ENCODE assay signal across 8 cellular contexts in the genomic region with DNA sequence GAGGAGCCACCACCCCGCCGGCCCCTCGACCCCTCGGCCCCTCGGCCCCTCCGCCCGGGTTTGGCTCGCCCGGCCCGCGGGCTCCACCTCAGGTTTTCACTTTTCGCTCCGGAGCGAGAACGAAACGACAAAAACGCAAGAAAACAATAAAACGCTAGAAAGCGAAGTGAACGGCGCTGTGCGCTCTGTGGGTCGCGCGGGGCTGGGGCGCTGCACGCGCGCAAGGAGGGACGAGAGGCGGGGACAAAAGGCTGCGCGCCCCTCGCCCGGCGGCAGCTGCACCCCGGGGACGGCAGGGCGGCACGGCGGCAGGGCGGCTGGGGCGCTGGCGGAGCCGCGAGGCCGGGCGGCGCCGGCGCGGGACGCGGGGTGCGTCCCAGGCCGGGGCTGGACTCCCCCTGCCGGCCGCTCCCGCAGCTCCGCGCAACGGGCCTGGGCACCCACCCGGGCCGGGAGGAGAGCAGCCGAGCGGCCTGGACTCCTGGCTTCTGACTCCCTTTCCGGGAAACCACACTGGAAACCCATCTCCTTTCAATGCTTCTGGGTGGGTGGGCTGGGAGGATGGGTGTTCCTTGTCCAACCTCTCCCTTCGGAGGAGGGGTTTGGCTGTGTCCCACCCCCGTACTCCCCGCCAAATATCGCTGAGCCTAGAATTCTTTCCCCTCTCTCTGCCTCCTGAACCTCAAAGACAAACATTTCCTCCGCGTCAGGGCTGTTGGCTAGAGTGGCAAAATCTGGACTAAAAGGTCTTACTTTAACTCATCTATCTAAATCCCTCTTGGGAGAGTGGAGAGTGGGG. TPM values are rescaled to one million over a fixed set of nuclear protein-coding genes. Genes with fewer than 3 reads are reported as not detected.
DNase-seq lines count a peak whose midpoint lies in the region; ATAC-seq and TF ChIP-seq lines count a peak whose summit lies in the region.

No MANE protein-coding gene starts in this region.

- TF ChIP-seq POLR2A in HCT116 (IDR thresholded peaks at IDR 0.05; ENCODE audit: borderline replicate concordance, extremely low read depth, insufficient read depth, insufficient read length): no peak

- H3K9me3 ChIP-seq in HCT116 (ENCODE audit: control insufficient read depth in 1 of 2, insufficient read depth in 1 of 2, low read depth in 1 of 2, low read length in 2 of 2) (no peaks in the 10 kb centered on the region), SK-N-SH (no peaks in the 10 kb centered on the region)

- WGBS in SK-N-SH (ENCODE audit: low lambda C conversion rate): 74% methylated on average over 59 of the region's 73 CpGs

- H3K4me3 ChIP-seq in HCT116 (replicated peaks in 1 of 2; ENCODE audit: low read depth in 1 of 2, low read length in 2 of 2): peak overlapping the region; percentile 52 to 68
- no peak overlapping the region for H3K4me3 ChIP-seq in SK-N-SH (ENCODE audit: low read depth in 2 of 2, low read length in 1 of 2)

- intact Hi-C loops in HCT116 (cut with micrococcal nuclease) (loop anchor here (1.0 to 5.0 kb wide), 3 partner anchors 407 to 658 kb away; partner anchors contain the start of gene MED13), left colon (cut with DNase I, micrococcal nuclease) (loop anchor here (10.0 kb wide), 2 partner anchors 145 to 425 kb away; no protein-coding TSS in a partner anchor)

- H3K9ac ChIP-seq in HCT116 (ENCODE audit: low read length) (peak overlapping the region; percentile 77), SK-N-SH (no peak overlapping the region)

- H3K9me2 ChIP-seq in HCT116 (ENCODE audit: insufficient read depth): no peaks in the 10 kb centered on the region
- H3K9me2 ChIP-seq in SK-N-SH: no peaks in the 10 kb centered on the region

- RAD21 ChIA-PET in HCT116 (lab: Charles Lee; ENCODE audit: low non-redundant PET in 1 of 2, low total read pairs in 2 of 2, uncharacterized antibody in 2 of 2, unreplicated experiment in 2 of 2): interaction anchor here (0.6 to 1.3 kb wide), 6 partner anchors 145 to 689 kb away, joined by 3 to 4 read pairs (median 4); no protein-coding TSS in a partner anchor

- peak; percentile 83 for DNase-seq in DMS53 (lab: John Stamatoyannopoulos, UW)
- peak; percentile 36 for DNase-seq in HCT116 (ENCODE audit: low read depth, low spot score)
- peak; percentile 73 for DNase-seq in SK-N-SH
- DNase-seq in central memory CD8-positive, alpha-beta T cell (ENCODE audit: low spot score in 2 of 2): no peak
- peak; percentile 24 to 62 for DNase-seq in left colon
- DNase-seq in DMS79 (lab: John Stamatoyannopoulos, UW): no peak

- no peaks in the 10 kb centered on the region for H3K79me2 ChIP-seq in HCT116 (ENCODE audit: insufficient read depth, low read length)
- peaks cover 40% of the 10 kb centered on the region for H3K79me2 ChIP-seq in SK-N-SH (ENCODE audit: insufficient read depth)

- no peak overlapping the region for H3K27ac Mint-ChIP-seq in central memory CD8-positive, alpha-beta T cell (ENCODE audit: low read depth)
- H3K27ac Mint-ChIP-seq in stimulated activated memory B cell treated with anti-CD40 and anti-IgM and Interleukin-4, amounts not matched to agents 10 μg/mL and 1 μg/mL and 100 μg/mL, for 72 hours: no peak overlapping the region

- no peaks in the 10 kb centered on the region for H3K9me3 Mint-ChIP-seq in central memory CD8-positive, alpha-beta T cell
- H3K9me3 Mint-ChIP-seq in stimulated activated memory B cell treated with anti-CD40 and anti-IgM and Interleukin-4, amounts not matched to agents 10 μg/mL and 1 μg/mL and 100 μg/mL, for 72 hours: no peaks in the 10 kb centered on the region

- H2AFZ ChIP-seq in HCT116 (ENCODE audit: low read depth, low read length, poor library complexity, severe bottlenecking) (peak overlapping the region; percentile 93), SK-N-SH (ENCODE audit: low read depth) (no peak overlapping the region)

- H4K20me1 ChIP-seq in HCT116 (ENCODE audit: insufficient read depth) (no peaks in the 10 kb centered on the region), SK-N-SH (ENCODE audit: insufficient read depth) (peaks cover 33% of the 10 kb centered on the region)

- H3K4me2 ChIP-seq in HCT116 (ENCODE audit: low read length) (peak overlapping the region; percentile 98), SK-N-SH (0 out of 2 replicates have a peak overlapping the region, but pooled peaks have one; percentile 95)

- H3K4me3 Mint-ChIP-seq in central memory CD8-positive, alpha-beta T cell: peak overlapping the region; percentile 74
- H3K4me3 Mint-ChIP-seq in stimulated activated memory B cell treated with anti-CD40 and anti-IgM and Interleukin-4, amounts not matched to agents 10 μg/mL and 1 μg/mL and 100 μg/mL, for 72 hours: peak overlapping the region; percentile 74

- TF ChIP-seq RAD21 in HCT116 (IDR thresholded peaks at IDR 0.05; ENCODE audit: low read depth): peak; percentile 48
- TF ChIP-seq RAD21 in SK-N-SH (IDR thresholded peaks at IDR 0.05; ENCODE audit: low read length): no peak

- POLR2A ChIA-PET in HCT116 (lab: Charles Lee) (interaction anchor here (0.9 kb wide), 1 partner anchor 689 kb away, joined by 3 read pairs; no protein-coding TSS in a partner anchor), SK-N-SH (lab: Yijun Ruan, JAX) (no interaction called here)

- peaks cover 9% of the 10 kb centered on the region for H3K36me3 Mint-ChIP-seq in central memory CD8-positive, alpha-beta T cell (ENCODE audit: insufficient read depth)
- H3K36me3 Mint-ChIP-seq in stimulated activated memory B cell treated with anti-CD40 and anti-IgM and Interleukin-4, amounts not matched to agents 10 μg/mL and 1 μg/mL and 100 μg/mL, for 72 hours: no peaks in the 10 kb centered on the region

- H3K27me3 ChIP-seq in HCT116 (ENCODE audit: insufficient read depth, low read length): no peaks in the 10 kb centered on the region
- no peaks in the 10 kb centered on the region for H3K27me3 ChIP-seq in SK-N-SH (ENCODE audit: insufficient read depth)

- H3K36me3 ChIP-seq in HCT116 (ENCODE audit: control insufficient read depth in 1 of 2, insufficient read depth in 2 of 2, low read length in 2 of 2) (no peaks in the 10 kb centered on the region), SK-N-SH (replicated peaks in 1 of 2; ENCODE audit: control insufficient read depth in 1 of 2, insufficient read depth in 2 of 2, low read length in 1 of 2) (peaks cover 41 to 49% of the 10 kb centered on the region in 2 experiments)

- ATAC-seq in HCT116: peak; percentile 71
- no peak for ATAC-seq in central memory CD8-positive, alpha-beta T cell (replicated peaks; ENCODE audit: extremely low read depth, poor library complexity, severe bottlenecking)
- ATAC-seq in left colon: peak; percentile 38
- ATAC-seq in stimulated activated memory B cell treated with anti-CD40 and anti-IgM and Interleukin-4, amounts not matched to agents 10 μg/mL and 1 μg/mL and 100 μg/mL, for 72 hours: peak; percentile 56
- no peak for ATAC-seq in HG02981 (IDR thresholded peaks at IDR 0.05; ENCODE audit: unreplicated experiment)

- peaks cover 15% of the 10 kb centered on the region for H3K4me1 Mint-ChIP-seq in central memory CD8-positive, alpha-beta T cell
- peaks cover 39% of the 10 kb centered on the region for H3K4me1 Mint-ChIP-seq in stimulated activated memory B cell treated with anti-CD40 and anti-IgM and Interleukin-4, amounts not matched to agents 10 μg/mL and 1 μg/mL and 100 μg/mL, for 72 hours

- H3K27ac ChIP-seq in HCT116 (ENCODE audit: low read depth, low read length): peak overlapping the region; percentile 97
- peak overlapping the region in 1 of 2 experiments; percentile 51; a peak in 2 of 4 replicates for H3K27ac ChIP-seq in SK-N-SH (ENCODE audit: low read depth in 2 of 2, low read length in 1 of 2)

- peak in 2 of 3 experiments; percentile 30 to 68; a peak in 3 of 6 replicates for TF ChIP-seq CTCF in HCT116 (IDR thresholded peaks at IDR 0.05 in 2 of 3, conservative IDR thresholded peaks at IDR 0.05 in 1 of 3; ENCODE audit: borderline replicate concordance in 1 of 3, insufficient read depth in 1 of 3, low read depth in 2 of 3, low read length in 2 of 3)
- no peak for TF ChIP-seq CTCF in SK-N-SH (IDR thresholded peaks at IDR 0.05)

- peaks cover 45% of the 10 kb centered on the region for H3K27me3 Mint-ChIP-seq in central memory CD8-positive, alpha-beta T cell
- H3K27me3 Mint-ChIP-seq in stimulated activated memory B cell treated with anti-CD40 and anti-IgM and Interleukin-4, amounts not matched to agents 10 μg/mL and 1 μg/mL and 100 μg/mL, for 72 hours: peaks cover 60% of the 10 kb centered on the region

- H3K4me1 ChIP-seq in HCT116 (ENCODE audit: control insufficient read depth in 1 of 2, insufficient read depth in 2 of 2, low read length in 2 of 2): peaks cover 37 to 47% of the 10 kb centered on the region in 2 experiments
- peaks cover 6 to 40% of the 10 kb centered on the region in 2 experiments; a peak in 3 of 4 replicates for H3K4me1 ChIP-seq in SK-N-SH (ENCODE audit: control insufficient read depth in 1 of 2, insufficient read depth in 2 of 2, low read depth in 1 of 2, low read length in 1 of 2)

- peaks cover 56% of the 10 kb centered on the region for H3F3A ChIP-seq in SK-N-SH (replicated peaks; ENCODE audit: insufficient read depth)

- TF ChIP-seq EP300 in SK-N-SH (IDR thresholded peaks at IDR 0.05; ENCODE audit: borderline replicate concordance in 1 of 2, low read depth in 1 of 2, low read length in 1 of 2): no peak

- CTCF ChIA-PET in HCT116 (lab: Charles Lee) (interaction anchor here (0.6 to 3.1 kb wide), 6 partner anchors 15 to 700 kb away, joined by 3 to 32 read pairs (median 8); no protein-coding TSS in a partner anchor), SK-N-SH (lab: Yijun Ruan, JAX) (interaction anchor here (0.6 to 16.4 kb wide), 7 partner anchors 8 to 664 kb away, joined by 3 to 318 read pairs (median 3); partner anchors contain the start of gene TBX2)

- BruUV-seq in HCT116 (replicated peaks; lab: Mats Ljungman, UMichigan): no TSS peak

TF ChIP-seq in HCT116, 20 proteins besides CTCF, POLR2A, EP300 and RAD21 (continues in another document):
- no peak for TF ChIP-seq CBX3 (IDR thresholded peaks at IDR 0.05; ENCODE audit: low read depth)
- no peak for TF ChIP-seq SIN3A (IDR thresholded peaks at IDR 0.05; ENCODE audit: low read depth)
- peak; percentile 80 for TF ChIP-seq ZFX (IDR thresholded peaks at IDR 0.05)

TF ChIP-seq in SK-N-SH, 30 proteins besides CTCF, POLR2A, EP300 and RAD21 (continues in another document):
- TF ChIP-seq SMC3 (IDR thresholded peaks at IDR 0.05; ENCODE audit: low read depth, low read length): 0 out of 2 replicates have a peak, but pooled peaks have one; percentile 8
- no peak for TF ChIP-seq TCF12 (IDR thresholded peaks at IDR 0.05)

RNA-seq across cellular contexts. Expression of gene TBX2, which starts 9.9 kb away (rescaled TPM):
- total RNA-seq in HCT116 (2021; ENCODE audit: unreplicated experiment): 0.71 TPM
- polyA plus RNA-seq in HCT116 (2012): 0.09 and 0.42 TPM in 2 replicates
- polyA plus RNA-seq in SK-N-SH (2012; rRNA removed): 37.8 and 57.8 TPM in 2 replicates
- polyA plus RNA-seq in SK-N-SH (2012; cell fraction: cytosol; rRNA removed): 28.9 and 45.2 TPM in 2 replicates
- 179 and 233 TPM in 2 replicates for polyA plus RNA-seq in SK-N-SH (2012; cell fraction: nucleus; rRNA removed)
- total RNA-seq in left colon: 10 to 100 TPM in 1 of 2 donors, 1 to 10 TPM in 1; 5.8 to 11.7 TPM

RNA-seq across cellular contexts. Expression of gene TBX4, which starts 42.7 kb away (rescaled TPM):
- total RNA-seq in HCT116 (2021; ENCODE audit: unreplicated experiment) (0.27 TPM), left colon (not detected)
- polyA plus RNA-seq in HCT116 (2012): 0.36 and 0.41 TPM in 2 replicates
- 0.02 and 0.05 TPM in 2 replicates for polyA plus RNA-seq in SK-N-SH (2012; rRNA removed)
- 0.05 and 0.19 TPM in 2 replicates for polyA plus RNA-seq in SK-N-SH (2012; cell fraction: cytosol; rRNA removed)
- 0.45 and 0.75 TPM in 2 replicates for polyA plus RNA-seq in SK-N-SH (2012; cell fraction: nucleus; rRNA removed)

Comparison
In these comparisons a context has a peak if more than half of its experiments do, and no peak if none do; other contexts are left out.
1. DNase-seq: peak in DMS53 (single experiment), HCT116 (single experiment), SK-N-SH (single experiment) and left colon (2 of 2); none in central memory CD8-positive, alpha-beta T cell (0 of 2) and DMS79 (single experiment).
2. ATAC-seq: peak in HCT116 (single experiment), left colon (single experiment) and stimulated activated memory B cell treated with anti-CD40 and anti-IgM and Interleukin-4, amounts not matched to agents 10 μg/mL and 1 μg/mL and 100 μg/mL, for 72 hours (single experiment); none in central memory CD8-positive, alpha-beta T cell (single experiment) and HG02981 (single experiment).
3. H3K4me3 ChIP-seq: peak in HCT116 (2 of 2); none in SK-N-SH (0 of 2).